Comparison of ENCODE assay signal across 29 cellular contexts in genomic region chr20:15550116-15550870, GRCh38.
"Had no signal": no experiment of that assay in that cellular context is flagged by ENCODE, and none has a peak within 500 bp of the region (broad histone marks: within the 10 kb centered on the region; RNA-seq: fewer than 3 reads in every experiment).

No MANE protein-coding gene starts in this region.

- ATAC-seq: activated CD8-positive, alpha-beta T cell treated with anti-CD3 and anti-CD28 coated beads for 36 hours; activated T-cell treated with anti-CD3 and anti-CD28 coated beads, Interleukin-2, amount 50 U/mL, for 72 hours; activated T-helper 17 cell treated with anti-CD3 and anti-CD28 coated beads, Interleukin-2, amount 50 U/mL, for 72 hours had no signal

- H3K27ac ChIP-seq: ascending aorta, WERI-Rb-1 had no signal

- H3K27me3 ChIP-seq: ascending aorta had no signal

- H3K9me3 ChIP-seq: ascending aorta had no signal

- H3K4me1 ChIP-seq: ascending aorta had no signal

- H3K36me3 ChIP-seq: ascending aorta, WERI-Rb-1 had no signal

- DNase-seq: activated CD4-positive, alpha-beta T cell treated with anti-CD3 and anti-CD28 coated beads, Interleukin-2, amount 10 ng/mL, durations not matched to agents 24 days and 14 days; activated CD4-positive, alpha-beta T cell treated with anti-CD3 and anti-CD28 coated beads, Interleukin-2, amount 50 U/mL, for 4 hours; activated CD8-positive, alpha-beta T cell treated with anti-CD3 and anti-CD28 coated beads for 36 hours; activated effector memory CD4-positive, alpha-beta T cell treated with anti-CD3 and anti-CD28 coated beads, Interleukin-2, amount 50 U/mL, for 16 hours; activated naive CD4-positive, alpha-beta T cell; activated naive CD8-positive, alpha-beta T cell treated with anti-CD3 and anti-CD28 coated beads, Interleukin-2, amount 10 ng/mL, durations not matched to agents 7 days and 5 days; activated T-cell treated with anti-CD3 and anti-CD28 coated beads, Interleukin-2, amount 50 U/mL, for 1 hour; activated T-cell treated with anti-CD3 and anti-CD28 coated beads, Interleukin-2, amount 50 U/mL, for 72 hours; amygdala; Karpas-422; KBM-7; NCI-H1105; NCI-H1436; NCI-H1694; NCI-H1930; NCI-H2081 treated with DMSO at 0.1 percent for 48 hours; NCI-H226; NCI-H446 treated with DMSO at 0.1 percent for 48 hours; NCI-H524; NCI-H69; NCI-H82; Right ventricle myocardium superior; SW 1271; T-helper 1 cell; T-helper 2 cell; T-helper 9 cell; WERI-Rb-1 had no signal

- H3K4me3 ChIP-seq: ascending aorta had no signal
